Comparison of ENCODE assay signal across 1 cellular context in genomic region chr14:98136019-98136418, GRCh38.
TF ChIP-seq lines count a peak whose summit lies in the region.

No MANE protein-coding gene starts in this region.

TF ChIP-seq in GM23338, 12 proteins besides CTCF, POLR2A, EP300 and RAD21 (continued from another document):
- TF ChIP-seq ZNF462 (CRISPR knock-in tag; IDR thresholded peaks at IDR 0.05) (no peak), EZH2phosphoT487 (IDR thresholded peaks at IDR 0.05; ENCODE audit: unreplicated experiment) (no peak), POLR2AphosphoS5 (IDR thresholded peaks at IDR 0.05; ENCODE audit: low read depth) (no peak), ZNF331 (CRISPR knock-in tag; IDR thresholded peaks at IDR 0.05; ENCODE audit: low read depth) (no peak), JUNB (IDR thresholded peaks at IDR 0.05; ENCODE audit: unreplicated experiment) (no peak), NANOG (IDR thresholded peaks at IDR 0.05; ENCODE audit: borderline replicate concordance) (no peak), STAT1 (IDR thresholded peaks at IDR 0.05; ENCODE audit: unreplicated experiment) (no peak), ZNF114 (CRISPR knock-in tag; IDR thresholded peaks at IDR 0.05) (no peak), ETS1 (IDR thresholded peaks at IDR 0.05) (no peak)
